Comparison of ENCODE assay signal across 8 cellular contexts in genomic region chr15:82648257-82649103, GRCh38. TPM values are rescaled to one million over a fixed set of nuclear protein-coding genes. Genes with fewer than 3 reads are reported as not detected.
A peak's percentile ranks its signal among the peaks of the same experiment; 100 is the strongest.
DNase-seq lines count a peak whose midpoint lies in the region; ATAC-seq lines count a peak whose summit lies in the region.

No MANE protein-coding gene starts in this region.

- no peak for DNase-seq in CD4-positive, alpha-beta memory T cell
- no peak for DNase-seq in T-helper 17 cell
- no peak for DNase-seq in Right ventricle myocardium superior
- peak; percentile 60 for DNase-seq in pons (ENCODE audit: low spot score)
- DNase-seq in NCI-H1092 (lab: John Stamatoyannopoulos, UW), result no peak
- DNase-seq in Karpas-422, result no peak
- DNase-seq in stimulated activated CD4-positive, alpha-beta T cell treated with anti-CD3 and anti-CD28 coated beads, Interleukin-4, amount 100 ng/mL, for 24 hours, result no peak

- peaks cover 17% of the 10 kb centered on the region for H3K4me1 ChIP-seq in CD4-positive, alpha-beta memory T cell (ENCODE audit: insufficient read depth, low read length)
- peaks cover 22% of the 10 kb centered on the region for H3K4me1 ChIP-seq in Karpas-422 (ENCODE audit: low read length)

- H3K4me3 Mint-ChIP-seq in CD4-positive, alpha-beta memory T cell, result peak overlapping the region; percentile 59 to 84 (median 70)
- peak overlapping the region; percentile 80 for H3K4me3 Mint-ChIP-seq in T-helper 17 cell

- H3K36me3 Mint-ChIP-seq in CD4-positive, alpha-beta memory T cell, result no peaks in the 10 kb centered on the region
- peaks cover 6% of the 10 kb centered on the region for H3K36me3 Mint-ChIP-seq in T-helper 17 cell (ENCODE audit: low read depth)

- H4K20me1 ChIP-seq in Karpas-422 (ENCODE audit: insufficient read depth, low read depth, low read length), result no peaks in the 10 kb centered on the region

- CTCF ChIA-PET in CD4-positive, alpha-beta memory T cell (lab: Charles Lee; ENCODE audit: partially characterized antibody), result no interaction called here

- POLR2A ChIA-PET in CD4-positive, alpha-beta memory T cell (lab: Charles Lee; ENCODE audit: partially characterized antibody), result interaction anchor here (0.6 to 2.2 kb wide), 4 partner anchors 32 to 441 kb away, joined by 3 to 13 read pairs (median 4); partner anchors contain the start of gene RPS17

- H3K27ac Mint-ChIP-seq in CD4-positive, alpha-beta memory T cell, result peak overlapping the region in 1 of 7 donors; percentile 1
- no peak overlapping the region for H3K27ac Mint-ChIP-seq in T-helper 17 cell

- peaks cover 3 to 15% (median 9%) of the 10 kb centered on the region in 4 donors for H3K4me1 Mint-ChIP-seq in CD4-positive, alpha-beta memory T cell
- peaks cover 11% of the 10 kb centered on the region for H3K4me1 Mint-ChIP-seq in T-helper 17 cell

- no peaks in the 10 kb centered on the region for H3K79me2 ChIP-seq in Karpas-422 (ENCODE audit: low read length)

- no peak for ATAC-seq in T-helper 17 cell
- ATAC-seq in Right ventricle myocardium superior (ENCODE audit: poor library complexity), result peak; percentile 31
- ATAC-seq in HG03469 (IDR thresholded peaks at IDR 0.05; ENCODE audit: unreplicated experiment), result no peak

- H3K9me3 Mint-ChIP-seq in CD4-positive, alpha-beta memory T cell, result peaks cover 0 to 3% (median 0%) of the 10 kb centered on the region in 8 donors

- H2AFZ ChIP-seq in Karpas-422 (ENCODE audit: low read length), result no peak overlapping the region

- peaks cover 12% of the 10 kb centered on the region for H3K27me3 ChIP-seq in CD4-positive, alpha-beta memory T cell (ENCODE audit: insufficient read depth, low read length)
- no peaks in the 10 kb centered on the region; the same call in 1 of the 2 replicates for H3K27me3 ChIP-seq in Karpas-422 (ENCODE audit: low read length)

- H3K9me2 ChIP-seq in Karpas-422 (replicated peaks; ENCODE audit: insufficient read depth, low read length), result no peaks in the 10 kb centered on the region

- H3K36me3 ChIP-seq in CD4-positive, alpha-beta memory T cell (ENCODE audit: insufficient read depth, low read length), result no peaks in the 10 kb centered on the region
- no peaks in the 10 kb centered on the region for H3K36me3 ChIP-seq in Karpas-422 (ENCODE audit: insufficient read depth, low read length)

- peaks cover 34 to 38% of the 10 kb centered on the region in 2 donors for H3K27me3 Mint-ChIP-seq in CD4-positive, alpha-beta memory T cell
- H3K27me3 Mint-ChIP-seq in T-helper 17 cell, result peaks cover 68% of the 10 kb centered on the region

- H3K4me2 ChIP-seq in Karpas-422 (ENCODE audit: low read depth, low read length, poor library complexity, severe bottlenecking), result no peak overlapping the region

- H3K4me3 ChIP-seq in CD4-positive, alpha-beta memory T cell (ENCODE audit: low read length in 2 of 2), result no peak overlapping the region
- no peak overlapping the region for H3K4me3 ChIP-seq in Karpas-422 (ENCODE audit: low read length)

- no peak overlapping the region for H3K9ac ChIP-seq in Karpas-422 (ENCODE audit: low read length)

- no peak overlapping the region for H3K27ac ChIP-seq in CD4-positive, alpha-beta memory T cell (ENCODE audit: low read depth, low read length)
- no peak overlapping the region for H3K27ac ChIP-seq in Karpas-422 (ENCODE audit: low read length)

- no peaks in the 10 kb centered on the region for H3K9me3 ChIP-seq in CD4-positive, alpha-beta memory T cell (ENCODE audit: control insufficient read depth in 1 of 2, low read length in 2 of 2)
- H3K9me3 ChIP-seq in T-helper 17 cell (ENCODE audit: control insufficient read depth, low read length, poor library complexity, severe bottlenecking), result no peaks in the 10 kb centered on the region
- H3K9me3 ChIP-seq in Karpas-422 (ENCODE audit: low read length), result no peaks in the 10 kb centered on the region

- intact Hi-C loops in CD4-positive, alpha-beta memory T cell (cut with micrococcal nuclease), result no loop called here
- intact Hi-C loops in Right ventricle myocardium superior (cut with DNase I), result no loop called here

RNA-seq across cellular contexts. Expression of gene CPEB1, which starts 1.3 kb away (rescaled TPM):
- total RNA-seq in CD4-positive, alpha-beta memory T cell, result under 1 TPM; 0.17 to 0.38 TPM
- polyA plus RNA-seq in CD4-positive, alpha-beta memory T cell, result under 1 TPM; 0.39 to 0.55 TPM
- total RNA-seq in T-helper 17 cell, result under 1 TPM; 0.32 to 0.50 TPM
- 1.3 TPM for total RNA-seq in Right ventricle myocardium superior
- not detected in 2 replicates for total RNA-seq in Karpas-422 (2014; rRNA removed; shearing (Covaris generic); ENCODE audit: low replicate concordance)
